Comparison of ENCODE assay signal across 10 cellular contexts in genomic region chr4:107740381-107740780, GRCh38. TPM values are rescaled to one million over a fixed set of nuclear protein-coding genes. Genes with fewer than 3 reads are reported as not detected.
DNase-seq lines count a peak whose midpoint lies in the region; ATAC-seq and TF ChIP-seq lines count a peak whose summit lies in the region.
"Had no signal": no experiment of that assay in that cellular context is flagged by ENCODE, and none has a peak within 500 bp of the region (broad histone marks: within the 10 kb centered on the region; RNA-seq: fewer than 3 reads in every experiment).

No MANE protein-coding gene starts in this region.

- H3K27ac ChIP-seq in C4-2B (no peak overlapping the region), neural progenitor cell (no peak overlapping the region)

- no peaks in the 10 kb centered on the region for H3F3A ChIP-seq in neural progenitor cell (ENCODE audit: low read depth)

- H2AFZ ChIP-seq in neural progenitor cell (replicated peaks): no peak overlapping the region

- peaks cover 4% of the 10 kb centered on the region for H3K4me1 Mint-ChIP-seq in neural progenitor cell

- no peaks in the 10 kb centered on the region for H3K36me3 ChIP-seq in neural progenitor cell

- H3K4me3 ChIP-seq in choroid plexus epithelial cell (ENCODE audit: low read depth, low read length) (no peak overlapping the region), neural progenitor cell (no peak overlapping the region)

- H3K36me3 Mint-ChIP-seq in neural progenitor cell: no peaks in the 10 kb centered on the region

- no peaks in the 10 kb centered on the region for H3K27me3 Mint-ChIP-seq in neural progenitor cell (ENCODE audit: insufficient read depth, low read depth)

- no peaks in the 10 kb centered on the region for H3K9me3 ChIP-seq in neural progenitor cell (ENCODE audit: low read depth)

- H3K27me3 ChIP-seq in neural progenitor cell: peaks cover 13% of the 10 kb centered on the region

- no peak overlapping the region for H3K4me3 Mint-ChIP-seq in neural progenitor cell

- TF ChIP-seq CTCF in C4-2B (conservative IDR thresholded peaks at IDR 0.05) (peak; percentile 34), LNCAP (IDR thresholded peaks at IDR 0.05) (peak; percentile 18; the same call in 1 of the 2 replicates), choroid plexus epithelial cell (conservative IDR thresholded peaks at IDR 0.05; ENCODE audit: low read depth, low read length) (peak; percentile 55), neural progenitor cell (IDR thresholded peaks at IDR 0.05) (peak; percentile 48)

- no peak overlapping the region for H3K4me2 ChIP-seq in neural progenitor cell

- H3K79me2 ChIP-seq in neural progenitor cell (ENCODE audit: low read depth): no peaks in the 10 kb centered on the region

- H3K27ac Mint-ChIP-seq in neural progenitor cell: no peak overlapping the region

- H3K4me1 ChIP-seq in neural progenitor cell: no peaks in the 10 kb centered on the region

- peak; percentile 69 for DNase-seq in choroid plexus epithelial cell (ENCODE audit: low read depth)
- DNase-seq in neural progenitor cell (ENCODE audit: low spot score): peak; percentile 24
- no peak for DNase-seq in NCI-H1417 treated with DMSO at 0.1 percent for 48 hours (lab: John Stamatoyannopoulos, UW)
- DNase-seq in activated CD8-positive, alpha-beta memory T cell treated with anti-CD3 and anti-CD28 coated beads for 24 hours: no peak
- DNase-seq: activated CD4-positive, alpha-beta T cell treated with anti-CD3 and anti-CD28 coated beads, Interleukin-2, amount 50 U/mL, for 48 hours; stimulated activated CD4-positive, alpha-beta T cell treated with anti-CD3 and anti-CD28 coated beads, Interleukin-4, amount 100 ng/mL, for 24 hours had no signal

- peaks cover 6% of the 10 kb centered on the region for H3K9me3 Mint-ChIP-seq in neural progenitor cell

- no peak overlapping the region for H3K9ac ChIP-seq in neural progenitor cell

- no peaks in the 10 kb centered on the region for H4K20me1 ChIP-seq in neural progenitor cell (ENCODE audit: low read depth)

- no peak for ATAC-seq in GM18909 (IDR thresholded peaks at IDR 0.05; ENCODE audit: poor library complexity, unreplicated experiment)
- no peak for ATAC-seq in HG03135 (IDR thresholded peaks at IDR 0.05; ENCODE audit: unreplicated experiment)

RNA-seq across cellular contexts. Expression of gene PAPSS1, which starts 20.3 kb away (rescaled TPM):
- 106 and 140 TPM in 2 replicates for total RNA-seq in neural progenitor cell (ENCODE audit: low replicate concordance)

Comparison
In these comparisons a context has a peak if more than half of its experiments do, and no peak if none do; other contexts are left out.
1. DNase-seq: peak in choroid plexus epithelial cell (single experiment) and neural progenitor cell (single experiment); none in NCI-H1417 treated with DMSO at 0.1 percent for 48 hours (single experiment) and activated CD8-positive, alpha-beta memory T cell treated with anti-CD3 and anti-CD28 coated beads for 24 hours (single experiment).
2. Peak in every context shown above with its lines, with median percentiles within 50 percentile points of each other: CTCF ChIP-seq.